ENCODE assay signal across 1 cellular context in genomic region chr5:168579206-168579986, GRCh38.
TF ChIP-seq lines count a peak whose summit lies in the region.

TSS of gene PANK3 (minus strand) at chr5:168579368. CDS start at chr5:168579283, 85 bp downstream.

TF ChIP-seq in WTC11, 78 proteins besides CTCF, POLR2A, EP300 and RAD21 (continued from another document):
- TF ChIP-seq ZNF232 (CRISPR knock-in tag; IDR thresholded peaks at IDR 0.05) (0 out of 2 replicates have a peak, but pooled peaks have one; percentile 25), NR3C1 (CRISPR knock-in tag; conservative IDR thresholded peaks at IDR 0.05; ENCODE audit: low read depth) (no peak), PRRX2 (CRISPR knock-in tag; IDR thresholded peaks at IDR 0.05) (no peak), TEAD1 (CRISPR knock-in tag; IDR thresholded peaks at IDR 0.05) (0 out of 2 replicates have a peak, but pooled peaks have one; percentile 20)
